Comparison of ENCODE assay signal across 24 cellular contexts in the genomic region with DNA sequence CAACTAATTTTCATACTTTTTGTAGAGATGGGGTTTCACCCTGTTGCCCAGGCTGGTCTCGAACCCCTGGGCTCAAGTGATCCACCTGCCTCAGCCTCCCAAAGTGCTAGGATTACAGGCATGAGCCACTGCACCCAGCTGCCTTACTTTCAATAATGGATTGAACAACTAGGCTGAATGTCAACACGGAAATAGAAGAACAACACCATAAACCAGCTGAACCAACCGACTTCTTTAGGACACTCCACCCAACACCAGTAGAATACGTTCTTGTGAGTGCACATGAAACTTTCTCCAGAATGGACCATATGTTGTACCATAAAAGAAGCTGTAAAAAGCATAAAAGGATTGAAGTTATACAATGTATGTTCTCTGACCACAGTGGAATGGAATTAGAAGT. TPM values are rescaled to one million over a fixed set of nuclear protein-coding genes. Genes with fewer than 3 reads are reported as not detected.
"Had no signal": no experiment of that assay in that cellular context is flagged by ENCODE, and none has a peak within 500 bp of the region (broad histone marks: within the 10 kb centered on the region; RNA-seq: fewer than 3 reads in every experiment).

No MANE protein-coding gene starts in this region.

- H3K36me3 ChIP-seq: esophagus squamous epithelium, gastroesophageal sphincter, left lung, lower lobe of right lung had no signal

- FAIRE-seq: endometrium, frontal cortex, kidney had no signal

- ATAC-seq: esophagus mucosa, gastroesophageal sphincter, heart left ventricle, left lung, left ventricle myocardium superior, lower lobe of right lung had no signal

- H3K4me2 ChIP-seq: hepatocyte had no signal

- H3K79me2 ChIP-seq: hepatocyte had no signal

- H3K4me1 ChIP-seq: esophagus squamous epithelium, gastroesophageal sphincter, heart left ventricle, left lung, lower lobe of right lung had no signal

- H3K27me3 ChIP-seq: dorsolateral prefrontal cortex, esophagus squamous epithelium, gastroesophageal sphincter, heart left ventricle, hepatocyte, left lung had no signal

- H3K4me3 ChIP-seq: dorsolateral prefrontal cortex, esophagus squamous epithelium, gastroesophageal sphincter, heart left ventricle, hepatocyte, left lung, lower lobe of right lung had no signal

- H3K9me3 ChIP-seq: esophagus squamous epithelium, left lung, lower lobe of right lung had no signal

- DNase-seq: cerebellar nuclear complex; cortex of kidney; dorsolateral prefrontal cortex; effector CD4-positive, alpha-beta T cell; effector memory CD4-positive, alpha-beta T cell; endodermal cell; erythroblast; esophagus squamous epithelium; foreskin fibroblast; heart left ventricle; hypothalamus; immature natural killer cell; kidney; kidney glomerular epithelial cell; left lung; left ventricle myocardium superior; lower lobe of right lung; mesenchymal stem cell had no signal

- H2AFZ ChIP-seq: hepatocyte had no signal

- H3K27ac ChIP-seq: dorsolateral prefrontal cortex, epithelial cell of prostate, esophagus squamous epithelium, gastroesophageal sphincter, heart left ventricle, hepatocyte, left lung, lower lobe of right lung had no signal

RNA-seq across cellular contexts. Expression of a gene that starts 42.9 kb away (rescaled TPM):
- polyA plus RNA-seq: immature natural killer cell had no signal
